20 cellular contexts compared by ENCODE assay signal in genomic region chr19:43628646-43629326, GRCh38. TPM values are rescaled to one million over a fixed set of nuclear protein-coding genes. Genes with fewer than 3 reads are reported as not detected.
"Had no signal": no experiment of that assay in that cellular context is flagged by ENCODE, and none has a peak within 500 bp of the region (broad histone marks: within the 10 kb centered on the region; RNA-seq: fewer than 3 reads in every experiment).

No MANE protein-coding gene starts in this region.

- H3K27me3 Mint-ChIP-seq: type B pancreatic cell had no signal

- H3K4me2 ChIP-seq: smooth muscle cell had no signal

- H3K9me3 Mint-ChIP-seq: activated CD4-positive, alpha-beta T cell treated with anti-CD3 and anti-CD28 coated beads, Interleukin-2, amount 10 ng/mL, durations not matched to agents 7 days and 5 days; activated naive CD4-positive, alpha-beta T cell treated with anti-CD3 and anti-CD28 coated beads for 36 hours; activated naive CD8-positive, alpha-beta T cell treated with anti-CD3 and anti-CD28 coated beads, Interleukin-2, amount 50 U/mL, for 24 hours; activated T-helper 2 cell treated with anti-CD3 and anti-CD28 coated beads, Interferon-gamma antibody, Interleukin-2, Interleukin-4, amounts not matched to agents 10 μg/mL and 5 μg/mL and 100 μg/mL, durations not matched to agents 14 hours and 24 hours and 36 hours; endodermal cell; type B pancreatic cell had no signal

- H3K27me3 ChIP-seq: ascending aorta, gastrocnemius medialis, suprapubic skin had no signal

- DNase-seq: activated CD4-positive, alpha-beta T cell treated with anti-CD3 and anti-CD28 coated beads, Interleukin-2, amount 10 ng/mL, durations not matched to agents 7 days and 5 days; activated CD8-positive, alpha-beta memory T cell treated with anti-CD3 and anti-CD28 coated beads for 24 hours; activated naive CD4-positive, alpha-beta T cell treated with anti-CD3 and anti-CD28 coated beads for 36 hours; activated naive CD8-positive, alpha-beta T cell treated with anti-CD3 and anti-CD28 coated beads, Interleukin-2, amount 50 U/mL, for 24 hours; endodermal cell; gastrocnemius medialis; heart right ventricle; mesendoderm; right cardiac atrium; stimulated activated CD4-positive, alpha-beta T cell treated with anti-CD3 and anti-CD28 coated beads, Interleukin-4, amount 100 ng/mL, for 4 hours; stimulated activated CD8-positive, alpha-beta memory T cell treated with anti-CD3 and anti-CD28 coated beads, Interleukin-4, amount 100 ng/mL, for 48 hours; stimulated activated naive CD8-positive, alpha-beta T cell treated with anti-CD3 and anti-CD28 coated beads, Interleukin-15, Interleukin-2, amounts not matched to agents 100 U/mL and 50 U/mL, for 24 hours had no signal

- ATAC-seq: activated naive CD8-positive, alpha-beta T cell treated with anti-CD3 and anti-CD28 coated beads, Interleukin-2, amount 50 U/mL, for 24 hours; gastrocnemius medialis; heart right ventricle; right cardiac atrium; stimulated activated naive CD8-positive, alpha-beta T cell treated with anti-CD3 and anti-CD28 coated beads, Interleukin-15, Interleukin-2, amounts not matched to agents 100 U/mL and 50 U/mL, for 24 hours had no signal

- H3K27ac ChIP-seq: ascending aorta, gastrocnemius medialis, heart right ventricle, prostate gland, suprapubic skin had no signal

- H3K27ac Mint-ChIP-seq: activated CD4-positive, alpha-beta T cell treated with anti-CD3 and anti-CD28 coated beads, Interleukin-2, amount 10 ng/mL, durations not matched to agents 7 days and 5 days; activated naive CD4-positive, alpha-beta T cell treated with anti-CD3 and anti-CD28 coated beads for 36 hours; activated naive CD8-positive, alpha-beta T cell treated with anti-CD3 and anti-CD28 coated beads, Interleukin-2, amount 50 U/mL, for 24 hours; activated T-helper 2 cell treated with anti-CD3 and anti-CD28 coated beads, Interferon-gamma antibody, Interleukin-2, Interleukin-4, amounts not matched to agents 10 μg/mL and 5 μg/mL and 100 μg/mL, durations not matched to agents 14 hours and 24 hours and 36 hours; endodermal cell; type B pancreatic cell had no signal

- H3K4me1 ChIP-seq: ascending aorta, gastrocnemius medialis, prostate gland had no signal

- H3K4me3 Mint-ChIP-seq: activated CD4-positive, alpha-beta T cell treated with anti-CD3 and anti-CD28 coated beads, Interleukin-2, amount 10 ng/mL, durations not matched to agents 7 days and 5 days; activated naive CD4-positive, alpha-beta T cell treated with anti-CD3 and anti-CD28 coated beads for 36 hours; activated naive CD8-positive, alpha-beta T cell treated with anti-CD3 and anti-CD28 coated beads, Interleukin-2, amount 50 U/mL, for 24 hours; endodermal cell; type B pancreatic cell had no signal

- H3K4me3 ChIP-seq: ascending aorta, gastrocnemius medialis, heart right ventricle, prostate gland, smooth muscle cell, suprapubic skin had no signal

- H3K36me3 ChIP-seq: ascending aorta, gastrocnemius medialis, heart right ventricle, prostate gland, suprapubic skin had no signal

- H3K4me1 Mint-ChIP-seq: endodermal cell had no signal

- FAIRE-seq: bronchial epithelial cell had no signal

- H3K9me3 ChIP-seq: ascending aorta, gastrocnemius medialis, heart right ventricle, prostate gland, suprapubic skin had no signal

RNA-seq across cellular contexts. Expression of gene SRRM5, which starts 16.9 kb away (rescaled TPM):
- total RNA-seq: bronchial epithelial cell had no signal
- polyA plus RNA-seq: neural cell, smooth muscle cell had no signal
